In the genomic region with DNA sequence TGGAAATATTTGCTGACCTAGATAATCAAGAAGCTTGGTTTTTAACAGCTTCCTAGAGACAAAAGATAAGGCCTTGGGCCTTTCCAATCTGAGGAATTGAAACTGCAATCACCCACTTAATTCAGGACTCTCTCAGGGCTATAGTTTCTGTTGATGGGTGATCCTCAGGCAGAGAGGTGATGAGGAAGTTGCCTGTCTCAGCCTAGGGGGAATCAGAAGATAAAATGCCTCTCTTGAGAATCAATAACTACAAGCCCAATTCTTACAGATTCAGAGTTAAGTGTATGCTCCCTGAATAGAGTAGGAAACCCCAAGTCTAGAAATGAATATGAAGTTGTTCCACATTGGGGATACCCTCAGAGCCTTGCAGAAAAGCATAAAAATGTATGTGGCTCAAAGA, we compare ENCODE assay signal across 14 cellular contexts. TPM values are rescaled to one million over a fixed set of nuclear protein-coding genes. Genes with fewer than 3 reads are reported as not detected.
DNase-seq lines count a peak whose midpoint lies in the region; ATAC-seq lines count a peak whose summit lies in the region.
"Had no signal": no experiment of that assay in that cellular context is flagged by ENCODE, and none has a peak within 500 bp of the region (broad histone marks: within the 10 kb centered on the region; RNA-seq: fewer than 3 reads in every experiment).

No MANE protein-coding gene starts in this region.

- H3K27me3 Mint-ChIP-seq in CD8-positive, alpha-beta memory T cell: peaks cover 0 to 1% of the 10 kb centered on the region in 2 donors
- H3K27me3 Mint-ChIP-seq in activated naive CD8-positive, alpha-beta T cell treated with anti-CD3 and anti-CD28 coated beads, Interleukin-2, amount 50 U/mL, for 24 hours: no peaks in the 10 kb centered on the region
- H3K27me3 Mint-ChIP-seq in naive thymus-derived CD4-positive, alpha-beta T cell: no peaks in the 10 kb centered on the region

- CTCF ChIA-PET in CD8-positive, alpha-beta memory T cell (lab: Charles Lee): interaction anchor here (0.8 to 1.6 kb wide), 3 partner anchors 10 to 78 kb away, joined by 3 to 5 read pairs (median 3); no protein-coding TSS in a partner anchor
- CTCF ChIA-PET in naive thymus-derived CD4-positive, alpha-beta T cell (lab: Charles Lee): interaction anchor here (0.9 kb wide), 1 partner anchor 41 kb away, joined by 3 read pairs; no protein-coding TSS in a partner anchor

- H3K4me3 Mint-ChIP-seq in CD8-positive, alpha-beta memory T cell: no peak overlapping the region
- H3K4me3 Mint-ChIP-seq in activated naive CD8-positive, alpha-beta T cell treated with anti-CD3 and anti-CD28 coated beads, Interleukin-2, amount 50 U/mL, for 24 hours: no peak overlapping the region
- H3K4me3 Mint-ChIP-seq in naive thymus-derived CD4-positive, alpha-beta T cell: no peak overlapping the region

- POLR2A ChIA-PET in CD8-positive, alpha-beta memory T cell (lab: Charles Lee): no interaction called here
- POLR2A ChIA-PET in naive thymus-derived CD4-positive, alpha-beta T cell (lab: Charles Lee): interaction anchor here (0.7 to 2.3 kb wide), 4 partner anchors 9 to 52 kb away, joined by 3 to 10 read pairs (median 4); no protein-coding TSS in a partner anchor

- peaks cover 33 to 70% (median 54%) of the 10 kb centered on the region in 3 donors for H3K4me1 Mint-ChIP-seq in CD8-positive, alpha-beta memory T cell
- peaks cover 68% of the 10 kb centered on the region for H3K4me1 Mint-ChIP-seq in activated naive CD8-positive, alpha-beta T cell treated with anti-CD3 and anti-CD28 coated beads, Interleukin-2, amount 50 U/mL, for 24 hours
- peaks cover 29 to 69% (median 59%) of the 10 kb centered on the region in 7 donors for H3K4me1 Mint-ChIP-seq in naive thymus-derived CD4-positive, alpha-beta T cell

- ATAC-seq in GM19463 (IDR thresholded peaks at IDR 0.05; ENCODE audit: unreplicated experiment) (peak; percentile 56), HG03095 (IDR thresholded peaks at IDR 0.05; ENCODE audit: unreplicated experiment) (peak; percentile 45)
- peak; percentile 42 for ATAC-seq in activated naive CD8-positive, alpha-beta T cell treated with anti-CD3 and anti-CD28 coated beads, Interleukin-2, amount 50 U/mL, for 24 hours
- ATAC-seq in naive thymus-derived CD4-positive, alpha-beta T cell: no peak

- no peaks in the 10 kb centered on the region for H3K9me3 ChIP-seq in CD8-positive, alpha-beta memory T cell (ENCODE audit: low read length)
- no peaks in the 10 kb centered on the region for H3K9me3 ChIP-seq in naive thymus-derived CD4-positive, alpha-beta T cell (ENCODE audit: control insufficient read depth in 2 of 3, low read length in 3 of 3)
- H3K9me3 ChIP-seq: breast epithelium, Peyer's patch, upper lobe of left lung had no signal

- no peak for DNase-seq in CD8-positive, alpha-beta memory T cell
- no peak for DNase-seq in activated naive CD8-positive, alpha-beta T cell treated with anti-CD3 and anti-CD28 coated beads, Interleukin-2, amount 50 U/mL, for 24 hours
- DNase-seq in NCI-H2107 (lab: John Stamatoyannopoulos, UW): no peak
- DNase-seq in NCI-H748 treated with DMSO at 0.1 percent for 48 hours (lab: John Stamatoyannopoulos, UW): no peak
- DNase-seq in naive thymus-derived CD4-positive, alpha-beta T cell: no peak
- DNase-seq in UCSD-AML1 (lab: John Stamatoyannopoulos, UW; ENCODE audit: unreplicated experiment): no peak
- DNase-seq: activated T-cell treated with anti-CD3 and anti-CD28 coated beads for 4 hours, NCI-H2081, Peyer's patch, retina, upper lobe of left lung had no signal

- no peaks in the 10 kb centered on the region for H3K9me3 Mint-ChIP-seq in CD8-positive, alpha-beta memory T cell
- no peaks in the 10 kb centered on the region for H3K9me3 Mint-ChIP-seq in activated naive CD8-positive, alpha-beta T cell treated with anti-CD3 and anti-CD28 coated beads, Interleukin-2, amount 50 U/mL, for 24 hours
- peaks cover 0 to 4% (median 0%) of the 10 kb centered on the region in 11 donors for H3K9me3 Mint-ChIP-seq in naive thymus-derived CD4-positive, alpha-beta T cell

- intact Hi-C loops in naive thymus-derived CD4-positive, alpha-beta T cell (cut with micrococcal nuclease): loop anchor here in 1 of 2 donors (1.0 kb wide), 1 partner anchor 11 kb away; no protein-coding TSS in a partner anchor

- no peak overlapping the region for H3K27ac ChIP-seq in CD8-positive, alpha-beta memory T cell (ENCODE audit: low read depth, low read length)
- no peak overlapping the region for H3K27ac ChIP-seq in naive thymus-derived CD4-positive, alpha-beta T cell (ENCODE audit: low read depth, low read length)
- H3K27ac ChIP-seq: breast epithelium, Peyer's patch, upper lobe of left lung had no signal

- H3K27ac Mint-ChIP-seq in CD8-positive, alpha-beta memory T cell: peak overlapping the region in 5 of 8 donors; percentile 13 to 57 (median 29)
- H3K27ac Mint-ChIP-seq in activated naive CD8-positive, alpha-beta T cell treated with anti-CD3 and anti-CD28 coated beads, Interleukin-2, amount 50 U/mL, for 24 hours: peak overlapping the region; percentile 45
- H3K27ac Mint-ChIP-seq in naive thymus-derived CD4-positive, alpha-beta T cell: peak overlapping the region in 4 of 9 donors; percentile 28 to 65 (median 56)

- no peaks in the 10 kb centered on the region for H3K27me3 ChIP-seq in CD8-positive, alpha-beta memory T cell (ENCODE audit: insufficient read depth, low read length, poor library complexity, severe bottlenecking)
- no peaks in the 10 kb centered on the region for H3K27me3 ChIP-seq in naive thymus-derived CD4-positive, alpha-beta T cell (ENCODE audit: control insufficient read depth in 2 of 2, insufficient read depth in 2 of 2, low read length in 2 of 2)
- H3K27me3 ChIP-seq: breast epithelium, Peyer's patch, upper lobe of left lung had no signal

- H3K4me1 ChIP-seq in CD8-positive, alpha-beta memory T cell (ENCODE audit: insufficient read depth, low read length): peaks cover 7% of the 10 kb centered on the region
- no peaks in the 10 kb centered on the region for H3K4me1 ChIP-seq in naive thymus-derived CD4-positive, alpha-beta T cell (ENCODE audit: control insufficient read depth in 2 of 2, insufficient read depth in 2 of 2, low read length in 2 of 2)
- H3K4me1 ChIP-seq: breast epithelium, Peyer's patch, upper lobe of left lung had no signal

- H3K36me3 ChIP-seq in CD8-positive, alpha-beta memory T cell (ENCODE audit: insufficient read depth, low read length): peaks cover 4% of the 10 kb centered on the region
- peaks cover 0 to 8% (median 8%) of the 10 kb centered on the region in 3 experiments for H3K36me3 ChIP-seq in naive thymus-derived CD4-positive, alpha-beta T cell (ENCODE audit: control insufficient read depth in 2 of 3, insufficient read depth in 3 of 3, low read length in 3 of 3)
- H3K36me3 ChIP-seq: breast epithelium had no signal

- H3K4me3 ChIP-seq in CD8-positive, alpha-beta memory T cell (ENCODE audit: low read length): no peak overlapping the region
- no peak overlapping the region for H3K4me3 ChIP-seq in naive thymus-derived CD4-positive, alpha-beta T cell (ENCODE audit: low read length)
- H3K4me3 ChIP-seq: breast epithelium, Peyer's patch, upper lobe of left lung had no signal

- peaks cover 5 to 73% (median 22%) of the 10 kb centered on the region in 3 donors for H3K36me3 Mint-ChIP-seq in CD8-positive, alpha-beta memory T cell
- peaks cover 74% of the 10 kb centered on the region for H3K36me3 Mint-ChIP-seq in activated naive CD8-positive, alpha-beta T cell treated with anti-CD3 and anti-CD28 coated beads, Interleukin-2, amount 50 U/mL, for 24 hours (ENCODE audit: low read depth)
- H3K36me3 Mint-ChIP-seq in naive thymus-derived CD4-positive, alpha-beta T cell: peaks cover 13 to 55% (median 30%) of the 10 kb centered on the region in 5 donors

RNA-seq across cellular contexts. Expression of gene NFKB1, which starts 45.5 kb away (rescaled TPM):
- total RNA-seq in CD8-positive, alpha-beta memory T cell: 100 to 1,000 TPM; 185 to 189 TPM
- polyA plus RNA-seq in CD8-positive, alpha-beta memory T cell: 45.5 TPM
- 100 to 1,000 TPM in 3 of 5 experiments, 10 to 100 TPM in 2; 80.9 to 167 (median 136) TPM for total RNA-seq in naive thymus-derived CD4-positive, alpha-beta T cell
- 10 to 100 TPM; 18.2 to 33.2 TPM for polyA plus RNA-seq in naive thymus-derived CD4-positive, alpha-beta T cell
